In the genomic region with DNA sequence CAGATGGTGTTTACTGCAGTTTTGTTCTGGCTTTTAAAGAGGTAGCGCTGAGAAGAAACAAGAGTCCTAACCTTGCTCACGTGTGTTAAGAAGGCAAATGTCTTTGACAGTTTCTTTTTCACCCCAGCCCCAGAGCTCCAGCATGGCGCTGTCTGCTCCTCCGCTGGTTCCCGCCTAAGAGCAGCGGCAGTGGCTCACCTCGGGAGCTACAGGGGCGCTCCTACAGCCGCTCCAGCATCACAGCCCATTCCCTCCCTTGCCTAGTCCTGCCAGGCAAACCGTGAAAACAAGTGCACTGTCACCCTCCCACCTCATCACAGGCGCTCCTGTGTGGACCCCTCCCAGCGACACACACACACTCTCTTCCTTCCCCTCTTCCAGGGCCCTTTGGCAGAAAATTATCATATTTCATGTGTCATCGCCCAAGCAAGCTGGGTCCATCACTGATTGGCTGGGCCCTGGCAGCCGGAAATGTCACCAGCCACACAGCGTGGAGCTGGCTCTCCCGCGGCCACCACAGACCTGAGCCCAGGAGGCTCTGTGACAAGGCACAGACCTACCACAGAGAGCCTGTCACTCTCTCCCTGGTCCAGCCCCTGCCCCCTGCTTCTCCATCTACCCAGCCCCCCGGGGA, we compare ENCODE assay signal across 8 cellular contexts. TPM values are rescaled to one million over a fixed set of nuclear protein-coding genes. Genes with fewer than 3 reads are reported as not detected.
DNase-seq lines count a peak whose midpoint lies in the region; ATAC-seq, FAIRE-seq and TF ChIP-seq lines count a peak whose summit lies in the region.

No MANE protein-coding gene starts in this region.

- FAIRE-seq in pancreas (lab: Jason Lieb, UNC), result no peak

- no peak overlapping the region for H3K27ac ChIP-seq in GM23248
- no peak overlapping the region for H3K27ac ChIP-seq in esophagus squamous epithelium
- H3K27ac ChIP-seq in pancreas, result no peak overlapping the region

- intact Hi-C loops in activated CD8-positive, alpha-beta T cell treated with anti-CD3 and anti-CD28 coated beads for 36 hours (cut with micrococcal nuclease), result loop anchor here (10.0 kb wide), 1 partner anchor 115 kb away; no protein-coding TSS in a partner anchor
- intact Hi-C loops in esophagus squamous epithelium (cut with DNase I) (no loop called here), pancreas (cut with DNase I) (no loop called here)

- no peaks in the 10 kb centered on the region for H3K9me3 ChIP-seq in GM23248 (ENCODE audit: low read depth)
- no peaks in the 10 kb centered on the region for H3K9me3 ChIP-seq in esophagus squamous epithelium
- H3K9me3 ChIP-seq in pancreas, result no peaks in the 10 kb centered on the region

- H2AFZ ChIP-seq in GM23248, result peak overlapping the region; percentile 75

- no peaks in the 10 kb centered on the region for H3K79me2 ChIP-seq in GM23248 (ENCODE audit: insufficient read depth)

- H3K27me3 ChIP-seq in GM23248 (replicated peaks; ENCODE audit: insufficient read depth), result no peaks in the 10 kb centered on the region
- H3K27me3 ChIP-seq in esophagus squamous epithelium, result peaks cover 0 to 7% (median 0%) of the 10 kb centered on the region in 4 donors
- H3K27me3 ChIP-seq in pancreas, result no peaks in the 10 kb centered on the region

- 50 to 70% methylated on average over 18 of the region's 18 CpGs for WGBS in GM23248 (ENCODE audit: low coverage in 1 of 2, low lambda C conversion rate in 2 of 2, missing lambda C conversion rate in 2 of 2), 2 experiments
- WGBS in esophagus squamous epithelium, 2 donors, result 55 to 57% methylated on average over 15 of the region's 18 CpGs
- 58 to 72% methylated on average over 18 of the region's 18 CpGs for WGBS in pancreas, 2 donors

- H3K36me3 Mint-ChIP-seq in activated CD8-positive, alpha-beta T cell treated with anti-CD3 and anti-CD28 coated beads for 36 hours (ENCODE audit: low read depth), result no peaks in the 10 kb centered on the region
- H3K36me3 Mint-ChIP-seq in type B pancreatic cell, result no peaks in the 10 kb centered on the region

- CTCF ChIA-PET in activated CD8-positive, alpha-beta T cell treated with anti-CD3 and anti-CD28 coated beads for 36 hours (lab: Charles Lee), result interaction anchor here (0.8 to 1.8 kb wide), 6 partner anchors 16 to 116 kb away, joined by 3 to 6 read pairs (median 4); no protein-coding TSS in a partner anchor

- peak; percentile 98 for DNase-seq in DMS53 (lab: John Stamatoyannopoulos, UW)
- DNase-seq in GM23248, result peak; percentile 47
- DNase-seq in NCI-H2171 (lab: John Stamatoyannopoulos, UW), result peak; percentile 84
- peak; percentile 90 for DNase-seq in activated CD8-positive, alpha-beta T cell treated with anti-CD3 and anti-CD28 coated beads for 36 hours
- no peak for DNase-seq in esophagus squamous epithelium (lab: John Stamatoyannopoulos, UW)
- peak in 2 of 6 donors; percentile 25 to 75 for DNase-seq in pancreas
- no peak for DNase-seq in type B pancreatic cell (ENCODE audit: extremely low spot score, unreplicated experiment)

- TF ChIP-seq CTCF in activated CD8-positive, alpha-beta T cell treated with anti-CD3 and anti-CD28 coated beads for 36 hours (IDR thresholded peaks at IDR 0.05), result no peak
- no peak for TF ChIP-seq CTCF in esophagus squamous epithelium (IDR thresholded peaks at IDR 0.05)
- no peak for TF ChIP-seq CTCF in pancreas (IDR thresholded peaks at IDR 0.05)
- TF ChIP-seq CTCF in type B pancreatic cell (conservative IDR thresholded peaks at IDR 0.05), result no peak

- ATAC-seq in activated CD8-positive, alpha-beta T cell treated with anti-CD3 and anti-CD28 coated beads for 36 hours, result peak; percentile 91
- peak; percentile 20 to 65 (median 54) for ATAC-seq in pancreas
- ATAC-seq in HG03571 (IDR thresholded peaks at IDR 0.05; ENCODE audit: unreplicated experiment), result no peak

- POLR2A ChIA-PET in activated CD8-positive, alpha-beta T cell treated with anti-CD3 and anti-CD28 coated beads for 36 hours (lab: Charles Lee), result interaction anchor here (1.0 to 1.3 kb wide), 2 partner anchors 9 to 128 kb away, joined by 3 to 4 read pairs; no protein-coding TSS in a partner anchor

- H3K4me2 ChIP-seq in GM23248 (ENCODE audit: unreplicated experiment), result peak overlapping the region; percentile 50

- H3K36me3 ChIP-seq in GM23248 (ENCODE audit: low read depth), result no peaks in the 10 kb centered on the region
- H3K36me3 ChIP-seq in esophagus squamous epithelium, result no peaks in the 10 kb centered on the region
- no peaks in the 10 kb centered on the region for H3K36me3 ChIP-seq in pancreas

- H3K4me1 ChIP-seq in GM23248 (ENCODE audit: insufficient read depth), result peaks cover 23% of the 10 kb centered on the region
- H3K4me1 ChIP-seq in esophagus squamous epithelium, result peaks cover 0 to 48% (median 13%) of the 10 kb centered on the region in 3 donors
- peaks cover 0 to 12% (median 0%) of the 10 kb centered on the region in 3 donors for H3K4me1 ChIP-seq in pancreas

- H3K9ac ChIP-seq in GM23248, result no peak overlapping the region

- TF ChIP-seq POLR2A in esophagus squamous epithelium (IDR thresholded peaks at IDR 0.05), result peak in 1 of 4 donors; percentile 23

- H3K27ac Mint-ChIP-seq in activated CD8-positive, alpha-beta T cell treated with anti-CD3 and anti-CD28 coated beads for 36 hours, result peak overlapping the region; percentile 98
- peak overlapping the region; percentile 83 for H3K27ac Mint-ChIP-seq in type B pancreatic cell

- no peaks in the 10 kb centered on the region for H3K27me3 Mint-ChIP-seq in activated CD8-positive, alpha-beta T cell treated with anti-CD3 and anti-CD28 coated beads for 36 hours
- H3K27me3 Mint-ChIP-seq in type B pancreatic cell, result peaks cover 40% of the 10 kb centered on the region

- peak overlapping the region; percentile 57 for H3K4me3 ChIP-seq in GM23248
- peak overlapping the region in 3 of 4 donors; percentile 0 to 44 (median 1) for H3K4me3 ChIP-seq in esophagus squamous epithelium
- no peak overlapping the region for H3K4me3 ChIP-seq in pancreas

- in situ Hi-C loops in GM23248 (cut with MboI), result no loop called here

- H3K9me3 Mint-ChIP-seq in activated CD8-positive, alpha-beta T cell treated with anti-CD3 and anti-CD28 coated beads for 36 hours, result peaks cover 9% of the 10 kb centered on the region
- H3K9me3 Mint-ChIP-seq in type B pancreatic cell, result no peaks in the 10 kb centered on the region

- H3K4me3 Mint-ChIP-seq in activated CD8-positive, alpha-beta T cell treated with anti-CD3 and anti-CD28 coated beads for 36 hours, result peak overlapping the region; percentile 93
- H3K4me3 Mint-ChIP-seq in type B pancreatic cell, result peak overlapping the region; percentile 86

- H3K9me2 ChIP-seq in GM23248 (ENCODE audit: insufficient read depth), result no peaks in the 10 kb centered on the region

- H3K4me1 Mint-ChIP-seq in activated CD8-positive, alpha-beta T cell treated with anti-CD3 and anti-CD28 coated beads for 36 hours (ENCODE audit: low read depth), result peaks cover 54% of the 10 kb centered on the region
- peaks cover 32% of the 10 kb centered on the region for H3K4me1 Mint-ChIP-seq in type B pancreatic cell (ENCODE audit: unreplicated experiment)

- H3F3A ChIP-seq in GM23248 (ENCODE audit: insufficient read depth), result peaks cover 7% of the 10 kb centered on the region; the same call in 1 of the 2 replicates

- H4K20me1 ChIP-seq in GM23248 (ENCODE audit: insufficient read depth), result no peaks in the 10 kb centered on the region

RNA-seq across cellular contexts. Expression of a gene that starts 1.2 kb away (rescaled TPM):
- 1.7 and 2.0 TPM in 2 replicates for total RNA-seq in GM23248 (2014; rRNA removed; shearing (Covaris generic))
- polyA plus RNA-seq in GM23248 (2016; fragmentation: Nextera tagmentation; extraction: Ambion mirVana), result 6.6 and 7.2 TPM in 2 replicates
- total RNA-seq in activated CD8-positive, alpha-beta T cell treated with anti-CD3 and anti-CD28 coated beads for 36 hours, result 10 to 100 TPM; 18.6 to 20.4 TPM
- total RNA-seq in esophagus squamous epithelium, result 10 to 100 TPM in 1 of 4 donors, 1 to 10 TPM in 3; 3.2 to 11.0 (median 4.2) TPM
- total RNA-seq in pancreas, result 1 to 10 TPM; 2.8 to 5.0 (median 3.1) TPM
- 1 to 10 TPM; 2.7 to 3.7 TPM for polyA plus RNA-seq in pancreas
- 3.7 and 9.2 TPM in 2 replicates for total RNA-seq in type B pancreatic cell (ENCODE audit: low replicate concordance)

Comparison
In these comparisons a context has a peak if more than half of its experiments do, and no peak if none do; other contexts are left out.
1. DNase-seq: peak in DMS53 (single experiment), GM23248 (single experiment), NCI-H2171 (single experiment) and activated CD8-positive, alpha-beta T cell treated with anti-CD3 and anti-CD28 coated beads for 36 hours (single experiment); none in esophagus squamous epithelium (single experiment) and type B pancreatic cell (single experiment).
2. H3K4me3 ChIP-seq: peak in GM23248 (single experiment) and esophagus squamous epithelium (3 of 4); none in pancreas (0 of 4).